1 cellular context compared by ENCODE assay signal in genomic region chr5:76771705-76772405, GRCh38.
TF ChIP-seq lines count a peak whose summit lies in the region.

No MANE protein-coding gene starts in this region.

TF ChIP-seq in IMR-90, 13 proteins besides CTCF, POLR2A, EP300 and RAD21:
- TF ChIP-seq CEBPB (IDR thresholded peaks at IDR 0.05; ENCODE audit: low read depth, low read length) (peak; percentile 62), SMC3 (IDR thresholded peaks at IDR 0.05; ENCODE audit: low read depth, low read length) (0 out of 2 replicates have a peak, but pooled peaks have one; percentile 1), ELK1 (IDR thresholded peaks at IDR 0.05; ENCODE audit: borderline replicate concordance, low read depth, low read length) (no peak)
